8 cellular contexts compared by ENCODE assay signal in the genomic region with DNA sequence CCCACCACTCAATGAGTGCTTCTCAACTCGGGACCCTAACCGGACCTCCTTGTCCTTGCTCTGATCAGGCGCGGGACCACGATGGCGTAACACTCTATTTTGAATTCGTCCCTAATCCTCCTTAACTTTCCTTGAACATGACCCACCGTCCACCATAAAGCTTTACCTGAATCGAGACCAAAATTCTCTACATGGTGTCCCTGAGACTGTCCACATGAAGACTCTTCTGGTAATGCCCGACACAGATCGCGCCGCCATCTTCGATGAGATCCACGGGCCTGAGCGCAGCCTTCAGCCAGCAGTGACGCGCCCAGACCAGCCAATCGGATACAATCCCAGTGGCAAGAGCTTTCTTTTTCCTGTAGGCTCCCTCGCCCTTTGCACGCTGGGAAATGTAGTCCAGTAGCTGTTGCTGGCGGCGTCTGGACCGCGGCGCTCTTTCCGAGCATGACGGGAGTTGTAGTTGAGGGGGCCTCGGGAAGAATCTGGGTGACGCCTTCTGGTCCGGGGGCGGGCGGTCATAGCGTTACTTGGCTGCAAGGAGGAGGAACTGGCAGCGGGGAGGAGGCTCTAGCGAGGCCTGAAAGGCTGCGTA. TPM values are rescaled to one million over a fixed set of nuclear protein-coding genes. Genes with fewer than 3 reads are reported as not detected.
DNase-seq lines count a peak whose midpoint lies in the region; ATAC-seq and TF ChIP-seq lines count a peak whose summit lies in the region.

A gene (minus strand): TSS at position 284 of the 595 bp plus-strand sequence. CDS start 26 bp downstream, at position 258.
A gene (plus strand): TSS at position 517 of the 595 bp plus-strand sequence. CDS start 306 bp downstream, outside the sequence.

- H3K9me2 ChIP-seq in PC-9 (ENCODE audit: insufficient read depth) = no peaks in the 10 kb centered on the region

- DNase-seq in DMS153 (lab: John Stamatoyannopoulos, UW) (peak; percentile 97), PC-9 (peak; percentile 96 to 97)
- DNase-seq in Jurkat, Clone E6-1 (ENCODE audit: low read depth, low spot score) = peak; percentile 97
- DNase-seq in activated T-cell treated with anti-CD3 and anti-CD28 coated beads, Interleukin-2, amount 50 U/mL, for 4 hours = peak; percentile 93
- DNase-seq in stimulated activated CD8-positive, alpha-beta memory T cell treated with anti-CD3 and anti-CD28 coated beads, Interleukin-7, amount 100 ng/mL, for 24 hours (ENCODE audit: low read depth) = peak; percentile 92

- H3K79me2 ChIP-seq in PC-9 (ENCODE audit: low read depth) = peaks cover 74% of the 10 kb centered on the region

- no peaks in the 10 kb centered on the region for H3K27me3 Mint-ChIP-seq in activated T-cell treated with anti-CD3 and anti-CD28 coated beads, Interleukin-2, amount 50 U/mL, for 4 hours (ENCODE audit: low read depth)

- POLR2A ChIA-PET in PC-9 (lab: Charles Lee; ENCODE audit: unreplicated experiment) = interaction anchor here (0.6 to 0.8 kb wide), 6 partner anchors 16 to 1076 kb away, joined by 3 to 13 read pairs (median 8); no protein-coding TSS in a partner anchor

- no peaks in the 10 kb centered on the region for H3F3A ChIP-seq in PC-9 (ENCODE audit: insufficient read depth, low read depth)

- peak within 1 kb of the TSS; percentile 98 for H3K9ac ChIP-seq in muscle layer of colon (ENCODE audit: low read length)

- H3K27me3 ChIP-seq in PC-9 (ENCODE audit: insufficient read depth, low read depth) (no peaks in the 10 kb centered on the region), muscle layer of colon (ENCODE audit: control insufficient read depth in 1 of 2, insufficient read depth in 2 of 2, low read length in 2 of 2) (no peaks in the 10 kb centered on the region)

- intact Hi-C loops in PC-9 (cut with micrococcal nuclease; ENCODE audit: unreplicated experiment) = loop anchor here (1.0 to 5.0 kb wide), 2 partner anchors 135 to 1576 kb away; a partner anchor contains a TSS

- peak within 1 kb of the TSS; percentile 98 for H3K4me3 Mint-ChIP-seq in activated T-cell treated with anti-CD3 and anti-CD28 coated beads, Interleukin-2, amount 50 U/mL, for 4 hours

- H3K4me3 ChIP-seq in Jurkat, Clone E6-1 (ENCODE audit: low read length) = peak within 1 kb of the TSS; percentile 91
- H3K4me3 ChIP-seq in PC-9 (peak within 1 kb of the TSS; percentile 84), muscle layer of colon (ENCODE audit: low read depth in 1 of 2, low read length in 2 of 2) (peak within 1 kb of the TSS; percentile 79 to 96)

- peak within 1 kb of the TSS; percentile 99 for H3K4me2 ChIP-seq in PC-9

- TF ChIP-seq CTCF in PC-9 (conservative IDR thresholded peaks at IDR 0.05) = no peak

- peak within 1 kb of the TSS; percentile 99 for H2AFZ ChIP-seq in PC-9

- peaks cover 77% of the 10 kb centered on the region for H3K4me1 Mint-ChIP-seq in activated T-cell treated with anti-CD3 and anti-CD28 coated beads, Interleukin-2, amount 50 U/mL, for 4 hours (ENCODE audit: low read depth)

- H3K4me1 ChIP-seq in PC-9 (replicated peaks; ENCODE audit: insufficient read depth) (peaks cover 19% of the 10 kb centered on the region), muscle layer of colon (ENCODE audit: insufficient read depth, low read length) (peaks cover 28% of the 10 kb centered on the region)

- CTCF ChIA-PET in PC-9 (lab: Charles Lee) = interaction anchor here (0.6 kb wide), 1 partner anchor 77 kb away, joined by 5 read pairs; no protein-coding TSS in a partner anchor

- peaks cover 16% of the 10 kb centered on the region for H3K9me3 ChIP-seq in PC-9 (ENCODE audit: insufficient read depth, low read depth)
- H3K9me3 ChIP-seq in muscle layer of colon (ENCODE audit: low read length) = peaks cover 6% of the 10 kb centered on the region

- ATAC-seq in GM21619 (IDR thresholded peaks at IDR 0.05; ENCODE audit: unreplicated experiment) = peak; percentile 97
- ATAC-seq in activated T-cell treated with anti-CD3 and anti-CD28 coated beads, Interleukin-2, amount 50 U/mL, for 4 hours = peak; percentile 97
- peak; percentile 100 for ATAC-seq in esophagus mucosa

- H3K27ac ChIP-seq in PC-9 (peak within 1 kb of the TSS; percentile 35), muscle layer of colon (ENCODE audit: low read depth, low read length) (peak within 1 kb of the TSS; percentile 87)

- H4K20me1 ChIP-seq in PC-9 (ENCODE audit: insufficient read depth) = no peaks in the 10 kb centered on the region

- peaks cover 57% of the 10 kb centered on the region for H3K36me3 Mint-ChIP-seq in activated T-cell treated with anti-CD3 and anti-CD28 coated beads, Interleukin-2, amount 50 U/mL, for 4 hours (ENCODE audit: insufficient read depth)

- peaks cover 12% of the 10 kb centered on the region for H3K9me3 Mint-ChIP-seq in activated T-cell treated with anti-CD3 and anti-CD28 coated beads, Interleukin-2, amount 50 U/mL, for 4 hours

- H3K36me3 ChIP-seq in PC-9 (ENCODE audit: low read depth) (peaks cover 58% of the 10 kb centered on the region), muscle layer of colon (ENCODE audit: insufficient read depth, low read length) (peaks cover 42% of the 10 kb centered on the region)

- no TSS peak for BruUV-seq in PC-9 (replicated peaks; lab: Mats Ljungman, UMichigan)

RNA-seq across cellular contexts. Expression of the first gene that starts in this region (rescaled TPM):
- polyA plus RNA-seq in Jurkat, Clone E6-1 (2012; ENCODE audit: insufficient read depth, insufficient read length) = 14.2 TPM
- 7.6 and 11.9 TPM in 2 replicates for total RNA-seq in PC-9 (2021)
- total RNA-seq in activated T-cell treated with anti-CD3 and anti-CD28 coated beads, Interleukin-2, amount 50 U/mL, for 4 hours = 10 to 100 TPM; 18.8 to 19.8 (median 19.6) TPM
- total RNA-seq in esophagus mucosa = 6.9 TPM

RNA-seq across cellular contexts. Expression of the second gene that starts in this region (rescaled TPM):
- 8.9 TPM for polyA plus RNA-seq in Jurkat, Clone E6-1 (2012; ENCODE audit: insufficient read depth, insufficient read length)
- total RNA-seq in PC-9 (2021) = 5.9 and 9.4 TPM in 2 replicates
- total RNA-seq in activated T-cell treated with anti-CD3 and anti-CD28 coated beads, Interleukin-2, amount 50 U/mL, for 4 hours = 1 to 10 TPM; 5.4 to 7.6 (median 6.6) TPM
- total RNA-seq in esophagus mucosa = 5.1 TPM

Comparison
In these comparisons a context has a peak if more than half of its experiments do, and no peak if none do; other contexts are left out.
1. Peak in every context shown above with its lines: DNase-seq, ATAC-seq, H3K4me3 ChIP-seq and H3K27ac ChIP-seq.